Comparison of ENCODE assay signal across 20 cellular contexts in the genomic region with DNA sequence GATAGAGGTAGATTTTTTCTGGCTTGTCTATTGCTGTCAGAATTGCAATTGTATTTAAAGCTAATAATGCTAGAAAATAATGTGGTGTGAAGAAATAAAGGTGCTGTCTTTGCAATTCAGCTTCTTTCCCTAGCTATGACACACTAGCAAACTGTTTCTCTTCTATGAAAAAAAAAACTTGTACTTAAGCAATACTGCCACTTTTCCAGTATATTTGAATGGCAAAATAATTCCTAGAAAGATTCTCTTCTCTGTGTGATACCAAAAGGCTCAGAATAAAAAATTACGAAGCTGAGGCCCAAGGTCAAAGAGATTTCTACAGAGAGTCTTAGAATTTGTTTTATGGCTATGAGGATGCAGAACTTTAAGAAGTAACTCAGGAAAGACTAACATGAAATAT.
A peak's percentile ranks its signal among the peaks of the same experiment; 100 is the strongest.
DNase-seq lines count a peak whose midpoint lies in the region; ATAC-seq and TF ChIP-seq lines count a peak whose summit lies in the region.
"Had no signal": no experiment of that assay in that cellular context is flagged by ENCODE, and none has a peak within 500 bp of the region (broad histone marks: within the 10 kb centered on the region; RNA-seq: fewer than 3 reads in every experiment).

No MANE protein-coding gene starts in this region.

- H3K14ac ChIP-seq in H9 (ENCODE audit: insufficient read depth, low read length) = no peak overlapping the region

- no peak overlapping the region for H2BK15ac ChIP-seq in H9 (ENCODE audit: low read depth, low read length)

- no peak overlapping the region for H4K91ac ChIP-seq in H9 (ENCODE audit: insufficient read length, low read depth, low read length)

- H3K18ac ChIP-seq in H9 (ENCODE audit: insufficient read length, low read depth, low read length) = no peak overlapping the region

- no peak for TF ChIP-seq CTCF in choroid plexus epithelial cell (conservative IDR thresholded peaks at IDR 0.05; ENCODE audit: low read depth, low read length)
- TF ChIP-seq CTCF in nephron (IDR thresholded peaks at IDR 0.05; ENCODE audit: unreplicated experiment in 3 of 3) = no peak
- no peak for TF ChIP-seq CTCF in type B pancreatic cell (conservative IDR thresholded peaks at IDR 0.05)
- TF ChIP-seq CTCF in H9 (conservative IDR thresholded peaks at IDR 0.05) = no peak

- no peak overlapping the region for H3K4me3 ChIP-seq in adipocyte (ENCODE audit: low read length)
- H3K4me3 ChIP-seq in choroid plexus epithelial cell (ENCODE audit: low read depth, low read length) = no peak overlapping the region
- H3K4me3 ChIP-seq: A549, SJSA1 had no signal

- no peaks in the 10 kb centered on the region for H3K4me1 ChIP-seq in adipocyte (ENCODE audit: control insufficient read depth, insufficient read depth, low read length)
- H3K4me1 ChIP-seq in H9 (ENCODE audit: insufficient read depth, low read length) = no peaks in the 10 kb centered on the region; the same call in 1 of the 2 replicates
- H3K4me1 ChIP-seq: A549, BE2C, SJSA1 had no signal

- H3K56ac ChIP-seq in H9 (ENCODE audit: insufficient read length, low read depth, low read length) = no peak overlapping the region

- no peak overlapping the region for H2AK5ac ChIP-seq in H9 (ENCODE audit: insufficient read length, low read length)

- H3K23me2 ChIP-seq in H9 (ENCODE audit: insufficient read length, low read depth, low read length, poor library complexity, severe bottlenecking) = no peaks in the 10 kb centered on the region

- DNase-seq in adipocyte (ENCODE audit: low read depth) (peak; percentile 68), choroid plexus epithelial cell (ENCODE audit: low read depth) (peak; percentile 69), type B pancreatic cell (ENCODE audit: extremely low spot score, unreplicated experiment) (no peak), H9 (no peak), NCI-H748 (lab: John Stamatoyannopoulos, UW; ENCODE audit: unreplicated experiment) (no peak)
- DNase-seq: BE2C, DMS53, GDM1, Karpas-422, MV-4-11, NCI-H1694, NCI-H2081, NCI-H2171 treated with DMSO at 0.1 percent for 48 hours, NCI-H524 treated with DMSO at 0.1 percent for 48 hours, OCI-M1 had no signal

- WGBS in H9 (ENCODE audit: extremely low coverage, insufficient read length, low lambda C conversion rate) = no CpG with 5 or more reads among the region's 1 CpG

- H3K9me3 Mint-ChIP-seq in nephron (peaks cover 1% of the 10 kb centered on the region), type B pancreatic cell (no peaks in the 10 kb centered on the region), H9 (no peaks in the 10 kb centered on the region)

- no peak overlapping the region for H2BK12ac ChIP-seq in H9 (ENCODE audit: insufficient read length, low read depth, low read length)

- no peak overlapping the region for H3K4ac ChIP-seq in H9 (ENCODE audit: low read depth, low read length)

- no peak overlapping the region for H2BK120ac ChIP-seq in H9 (ENCODE audit: low read depth, low read length, poor library complexity, severe bottlenecking)

- H2AFZ ChIP-seq in H9 (ENCODE audit: low read length) = no peak overlapping the region

- no peaks in the 10 kb centered on the region for H3K79me1 ChIP-seq in H9 (ENCODE audit: insufficient read depth, low read depth, low read length, poor library complexity, severe bottlenecking)

- no peak overlapping the region for H2BK5ac ChIP-seq in H9 (ENCODE audit: insufficient read length, low read length)

- H3K4me3 Mint-ChIP-seq in nephron (no peak overlapping the region), type B pancreatic cell (peak overlapping the region; percentile 44), H9 (no peak overlapping the region)

- H3K27me3 ChIP-seq in adipocyte (replicated peaks; ENCODE audit: control insufficient read depth, insufficient read depth, low read length) (no peaks in the 10 kb centered on the region), H9 (ENCODE audit: insufficient read depth, low read length) (no peaks in the 10 kb centered on the region)
- H3K27me3 ChIP-seq: BE2C, SJSA1 had no signal

- no peak overlapping the region for H2BK20ac ChIP-seq in H9 (ENCODE audit: low read depth, low read length, poor library complexity, severe bottlenecking)

- no peak overlapping the region for H4K8ac ChIP-seq in H9 (replicated peaks; ENCODE audit: insufficient read length, low read depth, low read length)

- H3K27ac Mint-ChIP-seq in nephron (peak overlapping the region; percentile 87 to 93 (median 92)), type B pancreatic cell (no peak overlapping the region), H9 (no peak overlapping the region)

- H3K36me3 ChIP-seq in adipocyte (ENCODE audit: control insufficient read depth, insufficient read depth, low read length, severe bottlenecking) = no peaks in the 10 kb centered on the region
- H3K36me3 ChIP-seq: BE2C, SJSA1 had no signal

- H3K23ac ChIP-seq in H9 (ENCODE audit: insufficient read length, low read depth, low read length) = no peak overlapping the region

- H3K9me3 ChIP-seq in adipocyte (ENCODE audit: control insufficient read depth, low read length) = no peaks in the 10 kb centered on the region
- H3K9me3 ChIP-seq in H9 (ENCODE audit: control insufficient read depth, low read depth, low read length) = no peaks in the 10 kb centered on the region
- H3K9me3 ChIP-seq: A549, BE2C had no signal

- H3K4me1 Mint-ChIP-seq in nephron = peaks cover 30% of the 10 kb centered on the region
- H3K4me1 Mint-ChIP-seq in type B pancreatic cell (ENCODE audit: unreplicated experiment) = peaks cover 19% of the 10 kb centered on the region
- 0 out of 4 replicates have a peak, but pooled peaks cover 2 to 3% of the 10 kb centered on the region in 2 experiments for H3K4me1 Mint-ChIP-seq in H9

- H3K27me3 Mint-ChIP-seq in nephron (ENCODE audit: low read depth) (no peaks in the 10 kb centered on the region), type B pancreatic cell (no peaks in the 10 kb centered on the region), H9 (ENCODE audit: low read depth) (no peaks in the 10 kb centered on the region)

- H4K20me1 ChIP-seq in H9 (ENCODE audit: control insufficient read depth, insufficient read depth, insufficient read length) = no peaks in the 10 kb centered on the region

- H3K9ac ChIP-seq in adipocyte (ENCODE audit: low read length) (no peak overlapping the region), H9 (ENCODE audit: extremely low read depth, insufficient read length, low read length) (no peak overlapping the region)

- H4K5ac ChIP-seq in H9 (ENCODE audit: insufficient read length, low read depth, low read length) = no peak overlapping the region

- no peak overlapping the region for H3K27ac ChIP-seq in H9 (ENCODE audit: insufficient read length, low read depth, low read length)
- H3K27ac ChIP-seq: A549, SJSA1 had no signal

- H3K36me3 Mint-ChIP-seq in nephron (ENCODE audit: low read depth) = no peaks in the 10 kb centered on the region
- no peaks in the 10 kb centered on the region for H3K36me3 Mint-ChIP-seq in type B pancreatic cell
- no peaks in the 10 kb centered on the region for H3K36me3 Mint-ChIP-seq in H9 (ENCODE audit: insufficient read depth in 1 of 3, low read depth in 3 of 3)

- no peak overlapping the region for H3T11ph ChIP-seq in H9 (ENCODE audit: low read length)

- H3K4me2 ChIP-seq in H9 (ENCODE audit: insufficient read depth, insufficient read length, low read length) = no peak overlapping the region
- H3K4me2 ChIP-seq: A549 had no signal

- ATAC-seq in GM21723 (IDR thresholded peaks at IDR 0.05; ENCODE audit: unreplicated experiment) = no peak
- ATAC-seq: A549, Right ventricle myocardium inferior had no signal

- no peaks in the 10 kb centered on the region for H3K79me2 ChIP-seq in H9 (ENCODE audit: insufficient read depth, low read length)

Comparison
In these comparisons a context has a peak if more than half of its experiments do, and no peak if none do; other contexts are left out.
1. DNase-seq: peak in adipocyte (single experiment) and choroid plexus epithelial cell (single experiment); none in type B pancreatic cell (single experiment), H9 (single experiment) and NCI-H748 (single experiment).
2. H3K27ac Mint-ChIP-seq: peak in nephron (3 of 3); none in type B pancreatic cell (single experiment) and H9 (0 of 3).